ENCODE assay signal across 8 cellular contexts in genomic region chr12:107610030-107610859, GRCh38.
DNase-seq lines count a peak whose midpoint lies in the region; ATAC-seq, FAIRE-seq and TF ChIP-seq lines count a peak whose summit lies in the region.

No MANE protein-coding gene starts in this region.

- H3K9ac ChIP-seq in K562 (ENCODE audit: insufficient read depth in 1 of 2, low read depth in 2 of 2, low read length in 2 of 2): no peak overlapping the region

- CTCF ChIA-PET in K562 (lab: Yijun Ruan, JAX; ENCODE audit: low intra/inter-chr PET ratio): interaction anchor here (0.6 to 0.8 kb wide), 2 partner anchors 432 to 484 kb away, joined by 3 read pairs; no protein-coding TSS in a partner anchor

- H3K27me3 ChIP-seq in heart left ventricle: peaks cover 0 to 5% (median 0%) of the 10 kb centered on the region in 9 donors
- peaks cover 28 to 34% of the 10 kb centered on the region in 2 experiments; a peak in 4 of 5 replicates for H3K27me3 ChIP-seq in K562 (ENCODE audit: control insufficient read depth in 2 of 2, insufficient read depth in 2 of 2, low read length in 2 of 2)
- H3K27me3 ChIP-seq in right lobe of liver: no peaks in the 10 kb centered on the region

- BruUV-seq in K562 (replicated peaks; lab: Mats Ljungman, UMichigan): no TSS peak

- peak; percentile 72 for FAIRE-seq in K562 (lab: Jason Lieb, UNC)

- H3K4me1 ChIP-seq in heart left ventricle (peaks cover 0 to 6% (median 0%) of the 10 kb centered on the region in 12 donors), K562 (replicated peaks in 1 of 2; ENCODE audit: control insufficient read depth in 2 of 2, insufficient read depth in 2 of 2, low read length in 2 of 2) (no peaks in the 10 kb centered on the region; a peak in 1 of 5 replicates), right lobe of liver (no peaks in the 10 kb centered on the region)

- H3K36me3 ChIP-seq in heart left ventricle: no peaks in the 10 kb centered on the region
- no peaks in the 10 kb centered on the region for H3K36me3 ChIP-seq in K562 (ENCODE audit: control insufficient read depth, insufficient read depth, low read length)
- no peaks in the 10 kb centered on the region for H3K36me3 ChIP-seq in right lobe of liver

- POLR2A ChIA-PET in K562 (lab: Yijun Ruan, JAX): no interaction called here

- DNase-seq in heart left ventricle (no peak), left cardiac atrium (no peak), NCI-H2029 treated with DMSO at 0.1 percent for 48 hours (lab: John Stamatoyannopoulos, UW) (peak; percentile 6), K562 (ENCODE audit: extremely low read depth in 1 of 4, low spot score in 3 of 4) (peak; percentile 20 to 50 (median 34)), right lobe of liver (peak in 1 of 3 donors; percentile 35), epidermal melanocyte (ENCODE audit: insufficient read length, low spot score) (no peak), T1000 (lab: John Stamatoyannopoulos, UW) (no peak), DMS153 treated with DMSO at 0.1 percent for 48 hours (lab: John Stamatoyannopoulos, UW; ENCODE audit: unreplicated experiment) (no peak)

- H3K9me3 ChIP-seq in heart left ventricle: no peaks in the 10 kb centered on the region
- H3K9me3 ChIP-seq in K562 (replicated peaks; ENCODE audit: control insufficient read depth, insufficient read depth, low read depth, low read length): no peaks in the 10 kb centered on the region
- no peaks in the 10 kb centered on the region for H3K9me3 ChIP-seq in right lobe of liver

- in situ Hi-C loops in K562 (cut with MboI): loop anchor here (5.0 to 25.0 kb wide), 2 partner anchors 478 to 673 kb away; no protein-coding TSS in a partner anchor

- no peak overlapping the region for H2AFZ ChIP-seq in K562 (ENCODE audit: low read depth, low read length)

- TF ChIP-seq POLR2A in heart left ventricle (IDR thresholded peaks at IDR 0.05): no peak
- no peak for TF ChIP-seq POLR2A in K562 (conservative IDR thresholded peaks at IDR 0.05)
- TF ChIP-seq POLR2A in right lobe of liver (IDR thresholded peaks at IDR 0.05): no peak

- intact Hi-C loops in heart left ventricle (cut with DNase I) (no loop called here), left cardiac atrium (cut with DNase I) (no loop called here), K562 (cut with micrococcal nuclease) (loop anchor here (5.0 kb wide), 1 partner anchor 163 kb away; no protein-coding TSS in a partner anchor), right lobe of liver (cut with DNase I) (no loop called here)

- WGBS in heart left ventricle, 4 donors: 31 to 36% (median 33%) methylated on average over 20 of the region's 20 CpGs
- 10% methylated on average over 20 of the region's 20 CpGs for WGBS in K562 (ENCODE audit: insufficient coverage, low coverage, missing lambda C conversion rate)
- 30% methylated on average over 8 of the region's 20 CpGs for WGBS in right lobe of liver (ENCODE audit: insufficient coverage, low coverage, low lambda C conversion rate, missing lambda C conversion rate)

- H3K4me3 ChIP-seq in heart left ventricle (no peak overlapping the region), K562 (no peak overlapping the region), right lobe of liver (no peak overlapping the region)

- TF ChIP-seq EP300 in K562 (IDR thresholded peaks at IDR 0.05; ENCODE audit: low read length): no peak

- TF ChIP-seq CTCF in heart left ventricle (IDR thresholded peaks at IDR 0.05): peak; percentile 30 to 65 (median 52)
- peak; percentile 68 to 75 (median 70) for TF ChIP-seq CTCF in K562 (IDR thresholded peaks at IDR 0.05 in 2 of 3, conservative IDR thresholded peaks at IDR 0.05 in 1 of 3; ENCODE audit: insufficient read depth in 2 of 3, low read depth in 1 of 3, low read length in 3 of 3)
- peak; percentile 17 to 64 (median 60) for TF ChIP-seq CTCF in right lobe of liver (IDR thresholded peaks at IDR 0.05)

- H3K9me1 ChIP-seq in K562 (ENCODE audit: control insufficient read depth, insufficient read depth, low read length): no peaks in the 10 kb centered on the region

- TF ChIP-seq RAD21 in K562 (CRISPR knock-in tag; conservative IDR thresholded peaks at IDR 0.05 in 1 of 2, IDR thresholded peaks at IDR 0.05 in 1 of 2): peak; percentile 11 to 52; a peak in 1 of 4 replicates

- H3K4me2 ChIP-seq in K562 (ENCODE audit: insufficient read depth, low read length): no peak overlapping the region

- peak in 3 of 4 donors; percentile 13 to 45 (median 29) for ATAC-seq in heart left ventricle
- no peak for ATAC-seq in left cardiac atrium
- peak; percentile 65 for ATAC-seq in K562
- ATAC-seq in right lobe of liver: peak; percentile 36 to 59 (median 52)

- no peak overlapping the region for H3K27ac ChIP-seq in heart left ventricle
- H3K27ac ChIP-seq in K562 (ENCODE audit: extremely low read depth, low read depth, low read length): no peak overlapping the region
- H3K27ac ChIP-seq in right lobe of liver: no peak overlapping the region

- 0 out of 2 replicates have a peak, but pooled peaks cover 4% of the 10 kb centered on the region for H4K20me1 ChIP-seq in K562 (replicated peaks; ENCODE audit: control insufficient read depth, insufficient read depth, low read length)

- no peaks in the 10 kb centered on the region for H3K79me2 ChIP-seq in K562 (ENCODE audit: control insufficient read depth, insufficient read depth, low read length)

TF ChIP-seq in K562, 482 proteins besides CTCF, POLR2A, EP300 and RAD21:
- no peak for TF ChIP-seq POLR2H (tag; IDR thresholded peaks at IDR 0.05; ENCODE audit: low read depth)
- TF ChIP-seq CTCFL (IDR thresholded peaks at IDR 0.05; ENCODE audit: borderline replicate concordance, insufficient read depth, low read depth, low read length, poor library complexity, severe bottlenecking): peak; percentile 28
- TF ChIP-seq NFRKB (IDR thresholded peaks at IDR 0.05; ENCODE audit: low read depth): no peak
- no peak for TF ChIP-seq CCAR2 (IDR thresholded peaks at IDR 0.05; ENCODE audit: low read depth, low read length)
- no peak for TF ChIP-seq ZNF644 (tag; IDR thresholded peaks at IDR 0.05; ENCODE audit: low read depth)

Comparison
In these comparisons a context has a peak if more than half of its experiments do, and no peak if none do; other contexts are left out.
1. ATAC-seq: peak in heart left ventricle (3 of 4), K562 (single experiment) and right lobe of liver (4 of 4); none in left cardiac atrium (0 of 2).
2. DNase-seq: peak in NCI-H2029 treated with DMSO at 0.1 percent for 48 hours (single experiment) and K562 (4 of 4); none in heart left ventricle (0 of 5), left cardiac atrium (single experiment), epidermal melanocyte (single experiment), T1000 (single experiment) and DMS153 treated with DMSO at 0.1 percent for 48 hours (single experiment).
3. Peak in every context shown above with its lines, with median percentiles within 50 percentile points of each other: CTCF ChIP-seq.